1 cellular context compared by ENCODE assay signal in the genomic region with DNA sequence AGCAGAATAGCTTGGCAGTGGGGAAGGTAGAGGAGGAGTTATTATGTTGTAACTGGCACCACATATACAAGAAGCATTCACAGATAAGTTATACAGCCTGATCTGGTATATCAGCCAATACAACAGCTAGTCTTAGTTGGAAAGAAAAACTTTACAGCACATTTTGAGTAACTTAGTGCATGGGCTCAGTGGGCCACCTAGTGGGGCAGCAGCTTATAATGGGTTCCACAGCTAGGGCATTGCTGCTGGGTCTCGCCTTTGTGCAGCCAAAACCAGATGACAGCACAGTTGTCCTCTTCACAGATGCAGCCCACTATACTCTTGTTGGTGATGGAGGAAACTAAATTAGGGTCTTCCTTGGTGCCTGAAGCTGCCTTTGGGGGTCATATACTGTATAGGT.
TF ChIP-seq lines count a peak whose summit lies in the region.

No MANE protein-coding gene starts in this region.

TF ChIP-seq in GM23338, 12 proteins besides CTCF, POLR2A, EP300 and RAD21 (continued from another document):
- TF ChIP-seq, protein P1, sequence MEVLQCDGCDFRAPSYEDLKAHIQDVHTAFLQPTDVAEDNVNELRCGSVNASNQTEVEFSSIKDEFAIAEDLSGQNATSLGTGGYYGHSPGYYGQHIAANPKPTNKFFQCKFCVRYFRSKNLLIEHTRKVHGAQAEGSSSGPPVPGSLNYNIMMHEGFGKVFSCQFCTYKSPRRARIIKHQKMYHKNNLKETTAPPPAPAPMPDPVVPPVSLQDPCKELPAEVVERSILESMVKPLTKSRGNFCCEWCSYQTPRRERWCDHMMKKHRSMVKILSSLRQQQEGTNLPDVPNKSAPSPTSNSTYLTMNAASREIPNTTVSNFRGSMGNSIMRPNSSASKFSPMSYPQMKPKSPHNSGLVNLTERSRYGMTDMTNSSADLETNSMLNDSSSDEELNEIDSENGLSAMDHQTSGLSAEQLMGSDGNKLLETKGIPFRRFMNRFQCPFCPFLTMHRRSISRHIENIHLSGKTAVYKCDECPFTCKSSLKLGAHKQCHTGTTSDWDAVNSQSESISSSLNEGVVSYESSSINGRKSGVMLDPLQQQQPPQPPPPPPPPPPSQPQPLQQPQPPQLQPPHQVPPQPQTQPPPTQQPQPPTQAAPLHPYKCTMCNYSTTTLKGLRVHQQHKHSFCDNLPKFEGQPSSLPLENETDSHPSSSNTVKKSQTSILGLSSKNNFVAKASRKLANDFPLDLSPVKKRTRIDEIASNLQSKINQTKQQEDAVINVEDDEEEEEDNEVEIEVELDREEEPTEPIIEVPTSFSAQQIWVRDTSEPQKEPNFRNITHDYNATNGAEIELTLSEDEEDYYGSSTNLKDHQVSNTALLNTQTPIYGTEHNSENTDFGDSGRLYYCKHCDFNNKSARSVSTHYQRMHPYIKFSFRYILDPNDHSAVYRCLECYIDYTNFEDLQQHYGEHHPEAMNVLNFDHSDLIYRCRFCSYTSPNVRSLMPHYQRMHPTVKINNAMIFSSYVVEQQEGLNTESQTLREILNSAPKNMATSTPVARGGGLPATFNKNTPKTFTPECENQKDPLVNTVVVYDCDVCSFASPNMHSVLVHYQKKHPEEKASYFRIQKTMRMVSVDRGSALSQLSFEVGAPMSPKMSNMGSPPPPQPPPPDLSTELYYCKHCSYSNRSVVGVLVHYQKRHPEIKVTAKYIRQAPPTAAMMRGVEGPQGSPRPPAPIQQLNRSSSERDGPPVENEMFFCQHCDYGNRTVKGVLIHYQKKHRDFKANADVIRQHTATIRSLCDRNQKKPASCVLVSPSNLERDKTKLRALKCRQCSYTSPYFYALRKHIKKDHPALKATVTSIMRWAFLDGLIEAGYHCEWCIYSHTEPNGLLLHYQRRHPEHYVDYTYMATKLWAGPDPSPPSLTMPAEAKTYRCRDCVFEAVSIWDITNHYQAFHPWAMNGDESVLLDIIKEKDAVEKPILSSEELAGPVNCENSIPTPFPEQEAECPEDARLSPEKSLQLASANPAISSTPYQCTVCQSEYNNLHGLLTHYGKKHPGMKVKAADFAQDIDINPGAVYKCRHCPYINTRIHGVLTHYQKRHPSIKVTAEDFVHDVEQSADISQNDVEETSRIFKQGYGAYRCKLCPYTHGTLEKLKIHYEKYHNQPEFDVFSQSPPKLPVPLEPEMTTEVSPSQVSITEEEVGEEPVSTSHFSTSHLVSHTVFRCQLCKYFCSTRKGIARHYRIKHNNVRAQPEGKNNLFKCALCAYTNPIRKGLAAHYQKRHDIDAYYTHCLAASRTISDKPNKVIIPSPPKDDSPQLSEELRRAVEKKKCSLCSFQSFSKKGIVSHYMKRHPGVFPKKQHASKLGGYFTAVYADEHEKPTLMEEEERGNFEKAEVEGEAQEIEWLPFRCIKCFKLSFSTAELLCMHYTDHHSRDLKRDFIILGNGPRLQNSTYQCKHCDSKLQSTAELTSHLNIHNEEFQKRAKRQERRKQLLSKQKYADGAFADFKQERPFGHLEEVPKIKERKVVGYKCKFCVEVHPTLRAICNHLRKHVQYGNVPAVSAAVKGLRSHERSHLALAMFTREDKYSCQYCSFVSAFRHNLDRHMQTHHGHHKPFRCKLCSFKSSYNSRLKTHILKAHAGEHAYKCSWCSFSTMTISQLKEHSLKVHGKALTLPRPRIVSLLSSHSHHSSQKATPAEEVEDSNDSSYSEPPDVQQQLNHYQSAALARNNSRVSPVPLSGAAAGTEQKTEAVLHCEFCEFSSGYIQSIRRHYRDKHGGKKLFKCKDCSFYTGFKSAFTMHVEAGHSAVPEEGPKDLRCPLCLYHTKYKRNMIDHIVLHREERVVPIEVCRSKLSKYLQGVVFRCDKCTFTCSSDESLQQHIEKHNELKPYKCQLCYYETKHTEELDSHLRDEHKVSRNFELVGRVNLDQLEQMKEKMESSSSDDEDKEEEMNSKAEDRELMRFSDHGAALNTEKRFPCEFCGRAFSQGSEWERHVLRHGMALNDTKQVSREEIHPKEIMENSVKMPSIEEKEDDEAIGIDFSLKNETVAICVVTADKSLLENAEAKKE (CRISPR knock-in tag; IDR thresholded peaks at IDR 0.05): no peak
- TF ChIP-seq EZH2phosphoT487 (IDR thresholded peaks at IDR 0.05; ENCODE audit: unreplicated experiment) (no peak), POLR2AphosphoS5 (IDR thresholded peaks at IDR 0.05; ENCODE audit: low read depth) (no peak)
TF ChIP-seq in GM23338: peak in this region for 0.
